23 cellular contexts compared by ENCODE assay signal in genomic region chrX:131861088-131861787, GRCh38.
"Had no signal": no experiment of that assay in that cellular context is flagged by ENCODE, and none has a peak within 500 bp of the region (broad histone marks: within the 10 kb centered on the region; RNA-seq: fewer than 3 reads in every experiment).

No MANE protein-coding gene starts in this region.

- DNase-seq: colonic mucosa; effector CD4-positive, alpha-beta T cell; endodermal cell; glutamatergic neuron; islet precursor cell; natural killer cell; nucleus accumbens; ovary; sigmoid colon; stimulated activated CD4-positive, alpha-beta T cell treated with anti-CD3 and anti-CD28 coated beads, Interleukin-2, amount 100 ng/mL, for 24 hours; stimulated activated naive CD4-positive, alpha-beta T cell; thyroid gland; upper lobe of left lung; uterus had no signal

- H3K27ac ChIP-seq: colonic mucosa, gastroesophageal sphincter, ovary, right atrium auricular region, sigmoid colon, skin epidermis, suprapubic skin, thyroid gland, upper lobe of left lung, uterus had no signal

- H3K4me3 ChIP-seq: colonic mucosa, gastroesophageal sphincter, ovary, right atrium auricular region, sigmoid colon, skin epidermis, suprapubic skin, thyroid gland, upper lobe of left lung, uterus had no signal

- H3K27me3 ChIP-seq: gastroesophageal sphincter, ovary, right atrium auricular region, suprapubic skin, thyroid gland, upper lobe of left lung had no signal

- H3K36me3 ChIP-seq: colonic mucosa, gastroesophageal sphincter, ovary, right atrium auricular region, sigmoid colon, suprapubic skin, thyroid gland, upper lobe of left lung, uterus had no signal

- H3K27ac Mint-ChIP-seq: endodermal cell, mesothelial cell of epicardium, natural killer cell had no signal

- H3K36me3 Mint-ChIP-seq: mesothelial cell of epicardium, natural killer cell had no signal

- H3K9me3 ChIP-seq: colonic mucosa, gastroesophageal sphincter, ovary, sigmoid colon, suprapubic skin, thyroid gland, upper lobe of left lung, uterus had no signal

- ATAC-seq: esophagus mucosa, gastroesophageal sphincter, left lobe of liver had no signal

- H3K4me3 Mint-ChIP-seq: endodermal cell, mesothelial cell of epicardium, natural killer cell, neural crest cell had no signal

- H3K4me1 Mint-ChIP-seq: endodermal cell, mesothelial cell of epicardium, natural killer cell, neural crest cell had no signal

- FAIRE-seq: endothelial cell of umbilical vein had no signal

- H3K4me1 ChIP-seq: colonic mucosa, gastroesophageal sphincter, right atrium auricular region, sigmoid colon, suprapubic skin, thyroid gland, upper lobe of left lung, uterus had no signal
